In genomic region chr11:66870131-66870530, GRCh38 we compare ENCODE assay signal across 8 cellular contexts.
"Had no signal": no experiment of that assay in that cellular context is flagged by ENCODE, and none has a peak within 500 bp of the region (broad histone marks: within the 10 kb centered on the region; RNA-seq: fewer than 3 reads in every experiment).

No MANE protein-coding gene starts in this region.

- H3K4me3 Mint-ChIP-seq: GM23338, HFFc6, IgD-negative memory B cell had no signal

- H3K36me3 ChIP-seq: HAP-1 had no signal

- H3K9me3 Mint-ChIP-seq: GM23338, HFFc6, IgD-negative memory B cell had no signal

- H3K27ac ChIP-seq: HL-60 had no signal

- H3K4me1 ChIP-seq: HAP-1 had no signal

- H3K36me3 Mint-ChIP-seq: IgD-negative memory B cell had no signal

- H3K4me3 ChIP-seq: GM23338, HAP-1 had no signal

- H3K27ac Mint-ChIP-seq: GM23338, HFFc6, IgD-negative memory B cell had no signal

- ATAC-seq: GM23338, HCT116, HepG2 had no signal

- H3K9me3 ChIP-seq: HAP-1 had no signal

- DNase-seq: HFFc6, KBM-7 had no signal
